8 cellular contexts compared by ENCODE assay signal in genomic region chr14:24231263-24232120, GRCh38. TPM values are rescaled to one million over a fixed set of nuclear protein-coding genes. Genes with fewer than 3 reads are reported as not detected.
DNase-seq lines count a peak whose midpoint lies in the region; ATAC-seq and TF ChIP-seq lines count a peak whose summit lies in the region.

No MANE protein-coding gene starts in this region.

- H3K9ac ChIP-seq in IMR-90 (ENCODE audit: low read depth, low read length), result peak overlapping the region; percentile 91

- peak; percentile 46 for DNase-seq in activated CD4-positive, alpha-beta T cell treated with anti-CD3 and anti-CD28 coated beads for 48 hours
- DNase-seq in activated CD4-positive, alpha-beta T cell treated with anti-CD3 and anti-CD28 coated beads for 1 hour, result no peak
- no peak for DNase-seq in IMR-90
- no peak for DNase-seq in astrocyte of the cerebellum (ENCODE audit: low read depth)
- DNase-seq in left lung, result no peak
- DNase-seq in stimulated activated CD4-positive, alpha-beta T cell treated with anti-CD3 and anti-CD28 coated beads, Interleukin-4, amount 100 ng/mL, for 1 hour, result no peak

- H2BK20ac ChIP-seq in IMR-90 (ENCODE audit: low read depth, low read length), result no peak overlapping the region

- H3K9me3 ChIP-seq in IMR-90 (ENCODE audit: control insufficient read depth, insufficient read depth, low read length) (no peaks in the 10 kb centered on the region), left lung (no peaks in the 10 kb centered on the region), thymus (ENCODE audit: control insufficient read depth) (no peaks in the 10 kb centered on the region)

- no peak overlapping the region for H2BK15ac ChIP-seq in IMR-90 (ENCODE audit: low read depth, low read length)

- 2% methylated on average over 9 of the region's 23 CpGs; no CpG with 5 or more reads in 1 of the 2 experiments for WGBS in IMR-90 (ENCODE audit: extremely low coverage in 2 of 2, insufficient read length in 1 of 2), 2 experiments
- 17% methylated on average over 23 of the region's 23 CpGs for WGBS in thymus

- TF ChIP-seq POLR2A in IMR-90 (IDR thresholded peaks at IDR 0.05; ENCODE audit: low read depth, low read length), result no peak

- H3K27ac ChIP-seq in IMR-90 (ENCODE audit: insufficient read depth, low read length) (peak overlapping the region; percentile 91), left lung (peak overlapping the region; percentile 93 to 99), thymus (ENCODE audit: low read depth) (peak overlapping the region; percentile 91)

- peaks cover 9% of the 10 kb centered on the region for H3K36me3 ChIP-seq in IMR-90 (ENCODE audit: control insufficient read depth, insufficient read depth, low read length)
- peaks cover 0 to 26% of the 10 kb centered on the region in 2 donors for H3K36me3 ChIP-seq in left lung
- H3K36me3 ChIP-seq in thymus (ENCODE audit: control insufficient read depth, insufficient read depth), result peaks cover 11% of the 10 kb centered on the region

- no TSS peak for BruUV-seq in IMR-90 (replicated peaks; lab: Mats Ljungman, UMichigan)

- peak overlapping the region; percentile 100 for H2AFZ ChIP-seq in IMR-90 (replicated peaks; ENCODE audit: low read length, poor library complexity)

- no peak for TF ChIP-seq CTCF in IMR-90 (conservative IDR thresholded peaks at IDR 0.05; ENCODE audit: low read depth, low read length)
- no peak for TF ChIP-seq CTCF in astrocyte of the cerebellum (IDR thresholded peaks at IDR 0.05; ENCODE audit: low read depth, low read length, missing control alignments)
- no peak for TF ChIP-seq CTCF in left lung (IDR thresholded peaks at IDR 0.05)

- no peaks in the 10 kb centered on the region for H4K20me1 ChIP-seq in IMR-90 (ENCODE audit: insufficient read depth, low read length)

- peak overlapping the region; percentile 51 for H2BK120ac ChIP-seq in IMR-90 (ENCODE audit: low read depth, low read length)

- peak overlapping the region; percentile 99 for H2AK9ac ChIP-seq in IMR-90 (replicated peaks; ENCODE audit: low read depth, low read length, poor library complexity)

- H2AK5ac ChIP-seq in IMR-90 (ENCODE audit: low read depth, low read length), result peak overlapping the region; percentile 97

- dilution Hi-C loops in IMR-90 (cut with HindIII; ENCODE audit: low sequenced_read_pairs, unreplicated experiment), result no loop called here

- no peak for TF ChIP-seq RAD21 in IMR-90 (IDR thresholded peaks at IDR 0.05; ENCODE audit: low read length)

- peak overlapping the region; percentile 99 for H3K14ac ChIP-seq in IMR-90 (replicated peaks; ENCODE audit: low read depth, low read length)

- H3K9me1 ChIP-seq in IMR-90 (ENCODE audit: insufficient read depth, low read length), result peaks cover 8% of the 10 kb centered on the region

- no peak overlapping the region for H3K18ac ChIP-seq in IMR-90 (ENCODE audit: low read depth, low read length)

- H4K91ac ChIP-seq in IMR-90 (ENCODE audit: insufficient read depth, low read depth, low read length), result peak overlapping the region; percentile 93

- peak overlapping the region; percentile 65 for H4K5ac ChIP-seq in IMR-90 (ENCODE audit: low read depth, low read length)

- intact Hi-C loops in IMR-90 (cut with micrococcal nuclease) (loop anchor here (1.0 kb wide), 1 partner anchor 15 kb away; the partner anchor contains the start of gene MDP1), left lung (cut with DNase I) (no loop called here)

- in situ Hi-C loops in IMR-90 (cut with MboI; ENCODE audit: low sequenced_read_pairs) (loop anchor here (10.0 kb wide), 1 partner anchor 203 kb away; no protein-coding TSS in a partner anchor), astrocyte of the cerebellum (cut with HindIII; ENCODE audit: low sequenced_read_pairs) (no loop called here)

- H3K4ac ChIP-seq in IMR-90 (ENCODE audit: low read depth, low read length), result peak overlapping the region; percentile 98

- peaks cover 40 to 77% of the 10 kb centered on the region in 2 experiments for H3K79me1 ChIP-seq in IMR-90 (ENCODE audit: low read depth in 1 of 2, low read length in 2 of 2)

- H4K8ac ChIP-seq in IMR-90 (ENCODE audit: low read depth in 2 of 2, low read length in 2 of 2), result peak overlapping the region; percentile 95 to 100

- POLR2A ChIA-PET in IMR-90 (lab: Charles Lee; ENCODE audit: unreplicated experiment), result no interaction called here

- ATAC-seq in IMR-90 (ENCODE audit: low read depth) (no peak), left lung (peak; percentile 5), HG02970 (IDR thresholded peaks at IDR 0.05; ENCODE audit: low FRiP score, unreplicated experiment) (no peak)

- no peaks in the 10 kb centered on the region for H3K27me3 ChIP-seq in IMR-90 (ENCODE audit: control insufficient read depth, insufficient read depth, low read length)
- H3K27me3 ChIP-seq in left lung, result no peaks in the 10 kb centered on the region
- no peaks in the 10 kb centered on the region for H3K27me3 ChIP-seq in thymus (ENCODE audit: control insufficient read depth, insufficient read depth)

- peak overlapping the region; percentile 97 for H3K56ac ChIP-seq in IMR-90 (ENCODE audit: extremely low read depth, insufficient read depth, low read length)

- H3K4me3 ChIP-seq in IMR-90 (ENCODE audit: insufficient read depth, low read depth, low read length), result peak overlapping the region; percentile 56
- H3K4me3 ChIP-seq in astrocyte of the cerebellum (ENCODE audit: low read depth, low read length), result peak overlapping the region; percentile 76
- peak overlapping the region; percentile 80 to 84 for H3K4me3 ChIP-seq in left lung
- H3K4me3 ChIP-seq in thymus (ENCODE audit: low read length), result peak overlapping the region; percentile 77

- CTCF ChIA-PET in IMR-90 (lab: Yijun Ruan, JAX), result no interaction called here

- peak overlapping the region; percentile 98 for H3K4me2 ChIP-seq in IMR-90 (ENCODE audit: low read depth, low read length)

- peaks cover 8% of the 10 kb centered on the region for H3K4me1 ChIP-seq in IMR-90 (ENCODE audit: control insufficient read depth, insufficient read depth, low read length)
- H3K4me1 ChIP-seq in left lung, result peaks cover 21 to 41% of the 10 kb centered on the region in 2 donors
- peaks cover 14% of the 10 kb centered on the region for H3K4me1 ChIP-seq in thymus (ENCODE audit: control insufficient read depth, insufficient read depth, low read length)

- H3K23ac ChIP-seq in IMR-90 (ENCODE audit: low read depth, low read length), result peak overlapping the region; percentile 98

- H2BK5ac ChIP-seq in IMR-90 (ENCODE audit: low read depth, low read length, poor library complexity, severe bottlenecking), result peak overlapping the region; percentile 84

TF ChIP-seq in IMR-90, 13 proteins besides CTCF, POLR2A, EP300 and RAD21 (continues in another document):
- TF ChIP-seq MAZ (IDR thresholded peaks at IDR 0.05; ENCODE audit: borderline replicate concordance, low read depth, low read length), result no peak
- no peak for TF ChIP-seq USF2 (IDR thresholded peaks at IDR 0.05; ENCODE audit: low read depth, low read length)
- TF ChIP-seq CEBPB (IDR thresholded peaks at IDR 0.05; ENCODE audit: low read depth, low read length), result no peak
- no peak for TF ChIP-seq BHLHE40 (IDR thresholded peaks at IDR 0.05; ENCODE audit: low read depth, low read length)
- TF ChIP-seq ELK1 (IDR thresholded peaks at IDR 0.05; ENCODE audit: borderline replicate concordance, low read depth, low read length), result no peak
- no peak for TF ChIP-seq MXI1 (IDR thresholded peaks at IDR 0.05; ENCODE audit: borderline replicate concordance, low read depth, low read length)
- no peak for TF ChIP-seq NFE2L2 (IDR thresholded peaks at IDR 0.05; ENCODE audit: low read depth, low read length)

RNA-seq across cellular contexts. Expression of gene NEDD8, which starts 0.7 kb away (rescaled TPM):
- total RNA-seq in IMR-90 (2012; rRNA removed), result 167 and 224 TPM in 2 replicates
- polyA plus RNA-seq in IMR-90 (2012; rRNA removed), result 375 and 393 TPM in 2 replicates
- polyA plus RNA-seq in IMR-90 (2012; cell fraction: cytosol; rRNA removed), result 171 and 190 TPM in 2 replicates
- 17.8 and 126 TPM in 2 replicates for polyA plus RNA-seq in IMR-90 (2012; cell fraction: nucleus; rRNA removed; ENCODE audit: low replicate concordance)
- total RNA-seq in left lung, result 100 to 1,000 TPM; 162 to 163 TPM
- 214 TPM for polyA plus RNA-seq in thymus

RNA-seq across cellular contexts. Expression of gene GMPR2, which starts 1.2 kb away (rescaled TPM):
- 56.1 and 92.5 TPM in 2 replicates for total RNA-seq in IMR-90 (2012; rRNA removed)
- polyA plus RNA-seq in IMR-90 (2012; rRNA removed), result 63.7 and 65.7 TPM in 2 replicates
- polyA plus RNA-seq in IMR-90 (2012; cell fraction: cytosol; rRNA removed), result 38.5 and 42.9 TPM in 2 replicates
- 50.8 and 70.1 TPM in 2 replicates for polyA plus RNA-seq in IMR-90 (2012; cell fraction: nucleus; rRNA removed; ENCODE audit: low replicate concordance)
- total RNA-seq in left lung, result 10 to 100 TPM; 63.6 to 69.6 TPM
- polyA plus RNA-seq in thymus, result 53.6 TPM

RNA-seq across cellular contexts. Expression of gene TINF2, which starts 10.9 kb away (rescaled TPM):
- total RNA-seq in IMR-90 (2012; rRNA removed) (21.1 and 26.9 TPM in 2 replicates), left lung (100 to 1,000 TPM; 105 to 110 TPM)
- polyA plus RNA-seq in IMR-90 (2012; rRNA removed) (30.0 and 33.0 TPM in 2 replicates), thymus (81.6 TPM)
- 18.0 and 22.6 TPM in 2 replicates for polyA plus RNA-seq in IMR-90 (2012; cell fraction: cytosol; rRNA removed)
- 25.3 and 36.7 TPM in 2 replicates for polyA plus RNA-seq in IMR-90 (2012; cell fraction: nucleus; rRNA removed; ENCODE audit: low replicate concordance)

RNA-seq across cellular contexts. Expression of gene MDP1, which starts 15.6 kb away (rescaled TPM):
- total RNA-seq in IMR-90 (2012; rRNA removed), result 15.1 and 16.7 TPM in 2 replicates
- polyA plus RNA-seq in IMR-90 (2012; rRNA removed), result 16.7 and 17.8 TPM in 2 replicates
- 19.9 and 29.9 TPM in 2 replicates for polyA plus RNA-seq in IMR-90 (2012; cell fraction: cytosol; rRNA removed)
- polyA plus RNA-seq in IMR-90 (2012; cell fraction: nucleus; rRNA removed; ENCODE audit: low replicate concordance), result 20.3 and 21.5 TPM in 2 replicates
- total RNA-seq in left lung, result 10 to 100 TPM; 12.4 to 13.8 TPM
- 48.8 TPM for polyA plus RNA-seq in thymus

RNA-seq across cellular contexts. Expression of gene CHMP4A, which starts 18.2 kb away (rescaled TPM):
- total RNA-seq in IMR-90 (2012; rRNA removed) (22.0 and 31.7 TPM in 2 replicates), left lung (10 to 100 TPM; 35.0 to 46.7 TPM)
- polyA plus RNA-seq in IMR-90 (2012; rRNA removed) (63.8 and 66.4 TPM in 2 replicates), thymus (151 TPM)
- polyA plus RNA-seq in IMR-90 (2012; cell fraction: cytosol; rRNA removed), result 18.2 and 69.1 TPM in 2 replicates
- polyA plus RNA-seq in IMR-90 (2012; cell fraction: nucleus; rRNA removed; ENCODE audit: low replicate concordance), result 6.1 and 32.8 TPM in 2 replicates
